Comparison of ENCODE assay signal across 8 cellular contexts in genomic region chr11:119728651-119729580, GRCh38. TPM values are rescaled to one million over a fixed set of nuclear protein-coding genes. Genes with fewer than 3 reads are reported as not detected.
DNase-seq lines count a peak whose midpoint lies in the region; ATAC-seq and TF ChIP-seq lines count a peak whose summit lies in the region.

Gene NECTIN1 (minus strand): TSS chr11:119729200. CDS start chr11:119728553, 647 bp downstream.

- peak; percentile 59 for TF ChIP-seq CTCF in AG10803 (conservative IDR thresholded peaks at IDR 0.05; ENCODE audit: low read length)
- TF ChIP-seq CTCF in chondrocyte (IDR thresholded peaks at IDR 0.05), result peak; percentile 100

- H3K4me3 Mint-ChIP-seq in chondrocyte (ENCODE audit: unreplicated experiment), result peak within 1 kb of the TSS; percentile 84

- H3K9me3 Mint-ChIP-seq in chondrocyte (ENCODE audit: low read depth), result no peaks in the 10 kb centered on the region

- peak within 1 kb of the TSS; percentile 85 for H3K27ac ChIP-seq in layer of hippocampus (ENCODE audit: low read depth, low read length)

- peak; percentile 79 for ATAC-seq in GM18868 (IDR thresholded peaks at IDR 0.05; ENCODE audit: unreplicated experiment)
- peak; percentile 79 for ATAC-seq in HG03103 (IDR thresholded peaks at IDR 0.05; ENCODE audit: low read depth, unreplicated experiment)

- H3K4me3 ChIP-seq in AG10803 (ENCODE audit: low read length), result peak within 1 kb of the TSS; percentile 67

- H3K36me3 Mint-ChIP-seq in chondrocyte (ENCODE audit: low read depth), result no peaks in the 10 kb centered on the region

- H3K27me3 ChIP-seq in layer of hippocampus (ENCODE audit: control insufficient read depth, insufficient read depth, low read length), result no peaks in the 10 kb centered on the region

- DNase-seq in AG10803 (ENCODE audit: low read depth) (peak; percentile 77), NCI-H345 treated with DMSO at 0.1 percent for 48 hours (lab: John Stamatoyannopoulos, UW; ENCODE audit: unreplicated experiment) (peak; percentile 80), chondrocyte (ENCODE audit: low spot score) (no peak)
- peak; percentile 77 to 81 for DNase-seq in activated CD4-positive, alpha-beta T cell treated with anti-CD3 and anti-CD28 coated beads for 24 hours (ENCODE audit: low read depth in 2 of 2)
- DNase-seq in stimulated activated CD4-positive, alpha-beta T cell treated with anti-CD3 and anti-CD28 coated beads, Interleukin-1b, Interleukin-23, amount 100 ng/mL, for 1 hour (ENCODE audit: low read depth in 2 of 2), result peak; percentile 53 to 78

- peak within 1 kb of the TSS; percentile 87 for H3K27ac Mint-ChIP-seq in chondrocyte (ENCODE audit: unreplicated experiment)

- peaks cover 8% of the 10 kb centered on the region for H3K27me3 Mint-ChIP-seq in chondrocyte (ENCODE audit: low read depth)

- peaks cover 21% of the 10 kb centered on the region for H3K4me1 Mint-ChIP-seq in chondrocyte (ENCODE audit: low read depth)

RNA-seq across cellular contexts. Expression of gene NECTIN1, which starts in this region (rescaled TPM):
- 9.1 to 10.3 TPM (median 9.7 TPM) in 3 replicates for total RNA-seq in chondrocyte
